12 cellular contexts compared by ENCODE assay signal in the genomic region with DNA sequence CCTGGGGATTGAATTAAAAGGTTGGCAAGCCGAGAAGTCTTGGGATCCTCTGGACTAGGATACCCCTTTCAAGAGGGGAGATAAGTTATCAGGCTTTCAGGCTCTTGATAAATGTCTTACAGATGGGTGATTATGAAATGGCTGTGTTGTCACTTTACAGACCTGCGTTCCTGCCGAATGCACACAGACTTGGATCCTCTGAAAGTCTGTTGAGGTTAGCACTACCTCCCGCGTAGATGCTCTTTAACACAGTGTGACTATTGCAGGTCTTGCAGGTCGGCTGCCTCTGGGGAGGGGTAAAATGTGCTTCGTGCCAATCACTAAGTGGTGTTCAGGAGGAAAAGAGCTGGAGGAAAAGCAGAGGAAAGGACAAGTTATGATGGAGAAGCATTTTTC.
DNase-seq lines count a peak whose midpoint lies in the region; ATAC-seq and TF ChIP-seq lines count a peak whose summit lies in the region.
"Had no signal": no experiment of that assay in that cellular context is flagged by ENCODE, and none has a peak within 500 bp of the region (broad histone marks: within the 10 kb centered on the region; RNA-seq: fewer than 3 reads in every experiment).

No MANE protein-coding gene starts in this region.

- intact Hi-C loops in tibial artery (cut with DNase I; ENCODE audit: low total_unique reads), result no loop called here

- peak overlapping the region; percentile 34 to 57 for H3K27ac ChIP-seq in tibial artery

- H3K4me1 ChIP-seq in tibial artery, result peaks cover 0 to 44% (median 25%) of the 10 kb centered on the region in 4 donors

- H3K27me3 ChIP-seq in tibial artery, result no peaks in the 10 kb centered on the region

- no peak overlapping the region for H3K4me3 ChIP-seq in epithelial cell of proximal tubule (ENCODE audit: low read depth, low read length)
- H3K4me3 ChIP-seq in tibial artery, result no peak overlapping the region

- no peaks in the 10 kb centered on the region for H3K9me3 ChIP-seq in tibial artery

- no peak for TF ChIP-seq CTCF in epithelial cell of proximal tubule (conservative IDR thresholded peaks at IDR 0.05; ENCODE audit: low read depth, low read length)
- TF ChIP-seq CTCF in tibial artery (IDR thresholded peaks at IDR 0.05), result no peak

- peak; percentile 44 for DNase-seq in NCI-H226
- peak; percentile 54 for DNase-seq in epithelial cell of proximal tubule (ENCODE audit: low read depth)
- peak; percentile 28 to 73 for DNase-seq in lung microvascular endothelial cell (ENCODE audit: low read depth in 2 of 2)
- peak; percentile 67 to 73 for DNase-seq in tibial artery
- DNase-seq in stimulated activated CD4-positive, alpha-beta T cell treated with anti-CD3 and anti-CD28 coated beads, Interleukin-4, amount 100 ng/mL, for 24 hours, result no peak
- no peak for DNase-seq in NCI-H748 treated with DMSO at 0.1 percent for 48 hours (lab: John Stamatoyannopoulos, UW)
- no peak for DNase-seq in inferior parietal cortex (ENCODE audit: extremely low spot score)
- DNase-seq: activated CD8-positive, alpha-beta T cell treated with anti-CD3 and anti-CD28 coated beads for 36 hours; CD4-positive, CD25-positive, alpha-beta regulatory T cell; NCI-H1694 had no signal

- no peak for ATAC-seq in GM19328 (IDR thresholded peaks at IDR 0.05; ENCODE audit: unreplicated experiment)
- ATAC-seq: activated CD8-positive, alpha-beta T cell treated with anti-CD3 and anti-CD28 coated beads for 36 hours; activated naive CD4-positive, alpha-beta T cell treated with anti-CD3 and anti-CD28 coated beads, Interleukin-2, amount 50 U/mL, for 72 hours had no signal

- no peaks in the 10 kb centered on the region for H3K36me3 ChIP-seq in tibial artery

Comparison
In these comparisons a context has a peak if more than half of its experiments do, and no peak if none do; other contexts are left out.
1. DNase-seq: peak in NCI-H226 (single experiment), epithelial cell of proximal tubule (single experiment), lung microvascular endothelial cell (2 of 2) and tibial artery (2 of 2); none in stimulated activated CD4-positive, alpha-beta T cell treated with anti-CD3 and anti-CD28 coated beads, Interleukin-4, amount 100 ng/mL, for 24 hours (single experiment), NCI-H748 treated with DMSO at 0.1 percent for 48 hours (single experiment) and inferior parietal cortex (single experiment).